Comparison of ENCODE assay signal across 8 cellular contexts in genomic region chr10:47340613-47341170, GRCh38. TPM values are rescaled to one million over a fixed set of nuclear protein-coding genes. Genes with fewer than 3 reads are reported as not detected.
DNase-seq lines count a peak whose midpoint lies in the region; ATAC-seq and TF ChIP-seq lines count a peak whose summit lies in the region.

No MANE protein-coding gene starts in this region.

- H3K36me3 ChIP-seq in BLaER1 treated with 17β-estradiol and CSF1 and Interleukin-3, amounts not matched to agents 10 nM and 100 nM: no peaks in the 10 kb centered on the region
- no peaks in the 10 kb centered on the region for H3K36me3 ChIP-seq in Peyer's patch
- H3K36me3 ChIP-seq in uterus: no peaks in the 10 kb centered on the region

- peak overlapping the region in 6 of 11 experiments; percentile 36 to 66 (median 50); a peak in 9 of 22 replicates for H3K9ac ChIP-seq in BLaER1 treated with 17β-estradiol and CSF1 and Interleukin-3, amounts not matched to agents 10 nM and 100 nM

- peak overlapping the region in 7 of 11 experiments; percentile 36 to 77 (median 61); a peak in 14 of 22 replicates for H3K27ac ChIP-seq in BLaER1 treated with 17β-estradiol and CSF1 and Interleukin-3, amounts not matched to agents 10 nM and 100 nM
- no peak overlapping the region for H3K27ac ChIP-seq in Peyer's patch
- H3K27ac ChIP-seq in uterus: no peak overlapping the region

- H3K27me3 Mint-ChIP-seq in activated T-helper 2 cell treated with anti-CD3 and anti-CD28 coated beads, Interferon-gamma antibody, Interleukin-2, Interleukin-4, amounts not matched to agents 10 μg/mL and 5 μg/mL and 100 μg/mL, durations not matched to agents 14 hours and 24 hours and 36 hours (ENCODE audit: low read depth): peaks cover 26% of the 10 kb centered on the region

- TF ChIP-seq CTCF in Peyer's patch (IDR thresholded peaks at IDR 0.05) (peak; percentile 69 to 95 (median 94)), uterus (IDR thresholded peaks at IDR 0.05) (peak; percentile 65 to 82 (median 68))

- H3K4me1 ChIP-seq in BLaER1 treated with 17β-estradiol and CSF1 and Interleukin-3, amounts not matched to agents 10 nM and 100 nM: peaks cover 9 to 18% (median 13%) of the 10 kb centered on the region in 10 experiments; a peak in 18 of 20 replicates
- H3K4me1 ChIP-seq in Peyer's patch: peaks cover 0 to 4% (median 0%) of the 10 kb centered on the region in 4 donors
- H3K4me1 ChIP-seq in uterus: no peaks in the 10 kb centered on the region

- no peaks in the 10 kb centered on the region for H3K9me3 ChIP-seq in BLaER1 treated with 17β-estradiol and CSF1 and Interleukin-3, amounts not matched to agents 10 nM and 100 nM (replicated peaks in 1 of 11)
- H3K9me3 ChIP-seq in Peyer's patch: no peaks in the 10 kb centered on the region
- H3K9me3 ChIP-seq in uterus: no peaks in the 10 kb centered on the region

- peak; percentile 44 to 87 (median 85) for DNase-seq in Peyer's patch
- DNase-seq in activated T-helper 2 cell treated with anti-CD3 and anti-CD28 coated beads, Interferon-gamma antibody, Interleukin-2, Interleukin-4, amounts not matched to agents 10 μg/mL and 5 μg/mL and 100 μg/mL, durations not matched to agents 14 hours and 24 hours and 36 hours (ENCODE audit: low spot score): peak; percentile 54
- peak; percentile 22 for DNase-seq in glomerular endothelial cell (ENCODE audit: extremely low read depth, low read depth, low spot score)
- DNase-seq in posterior vena cava (ENCODE audit: low spot score): peak; percentile 89
- peak; percentile 37 to 49 for DNase-seq in uterus
- DNase-seq in middle frontal gyrus (ENCODE audit: extremely low spot score, low spot score): no peak

- intact Hi-C loops in activated T-helper 2 cell treated with anti-CD3 and anti-CD28 coated beads, Interferon-gamma antibody, Interleukin-2, Interleukin-4, amounts not matched to agents 10 μg/mL and 5 μg/mL and 100 μg/mL, durations not matched to agents 14 hours and 24 hours and 36 hours (cut with micrococcal nuclease): no loop called here
- intact Hi-C loops in posterior vena cava (cut with DNase I): no loop called here
- intact Hi-C loops in uterus (cut with DNase I; ENCODE audit: low total_unique reads): no loop called here

- TF ChIP-seq POLR2A in Peyer's patch (IDR thresholded peaks at IDR 0.05) (no peak), uterus (IDR thresholded peaks at IDR 0.05) (no peak)

- H3K4me3 ChIP-seq in BLaER1 treated with 17β-estradiol and CSF1 and Interleukin-3, amounts not matched to agents 10 nM and 100 nM: no peak overlapping the region; a peak in 1 of 20 replicates
- H3K4me3 ChIP-seq in Peyer's patch (no peak overlapping the region), uterus (no peak overlapping the region)

- no peak overlapping the region for H3K4me3 Mint-ChIP-seq in activated T-helper 2 cell treated with anti-CD3 and anti-CD28 coated beads, Interferon-gamma antibody, Interleukin-2, Interleukin-4, amounts not matched to agents 10 μg/mL and 5 μg/mL and 100 μg/mL, durations not matched to agents 14 hours and 24 hours and 36 hours (ENCODE audit: low read depth)

- H3K4me1 Mint-ChIP-seq in activated T-helper 2 cell treated with anti-CD3 and anti-CD28 coated beads, Interferon-gamma antibody, Interleukin-2, Interleukin-4, amounts not matched to agents 10 μg/mL and 5 μg/mL and 100 μg/mL, durations not matched to agents 14 hours and 24 hours and 36 hours (ENCODE audit: low read depth): peaks cover 3% of the 10 kb centered on the region

- peak overlapping the region; percentile 34 to 83 (median 63) for H3K4me2 ChIP-seq in BLaER1 treated with 17β-estradiol and CSF1 and Interleukin-3, amounts not matched to agents 10 nM and 100 nM

- no peaks in the 10 kb centered on the region for H4K20me1 ChIP-seq in BLaER1 treated with 17β-estradiol and CSF1 and Interleukin-3, amounts not matched to agents 10 nM and 100 nM

- no peaks in the 10 kb centered on the region for H3K9me3 Mint-ChIP-seq in activated T-helper 2 cell treated with anti-CD3 and anti-CD28 coated beads, Interferon-gamma antibody, Interleukin-2, Interleukin-4, amounts not matched to agents 10 μg/mL and 5 μg/mL and 100 μg/mL, durations not matched to agents 14 hours and 24 hours and 36 hours

- H3K27me3 ChIP-seq in BLaER1 treated with 17β-estradiol and CSF1 and Interleukin-3, amounts not matched to agents 10 nM and 100 nM: no peaks in the 10 kb centered on the region
- H3K27me3 ChIP-seq in Peyer's patch (no peaks in the 10 kb centered on the region), uterus (no peaks in the 10 kb centered on the region)

- no peak overlapping the region for H3K27ac Mint-ChIP-seq in activated T-helper 2 cell treated with anti-CD3 and anti-CD28 coated beads, Interferon-gamma antibody, Interleukin-2, Interleukin-4, amounts not matched to agents 10 μg/mL and 5 μg/mL and 100 μg/mL, durations not matched to agents 14 hours and 24 hours and 36 hours

- peak; percentile 52 for ATAC-seq in GM21529 (IDR thresholded peaks at IDR 0.05; ENCODE audit: unreplicated experiment)

- H3K36me3 Mint-ChIP-seq in activated T-helper 2 cell treated with anti-CD3 and anti-CD28 coated beads, Interferon-gamma antibody, Interleukin-2, Interleukin-4, amounts not matched to agents 10 μg/mL and 5 μg/mL and 100 μg/mL, durations not matched to agents 14 hours and 24 hours and 36 hours (ENCODE audit: low read depth): no peaks in the 10 kb centered on the region

RNA-seq across cellular contexts. Expression of gene RBP3, which starts 7.5 kb away (rescaled TPM):
- total RNA-seq in Peyer's patch (not detected), glomerular endothelial cell (not detected in 2 replicates), posterior vena cava (not detected), uterus (not detected)
- total RNA-seq in activated T-helper 2 cell treated with anti-CD3 and anti-CD28 coated beads, Interferon-gamma antibody, Interleukin-2, Interleukin-4, amounts not matched to agents 10 μg/mL and 5 μg/mL and 100 μg/mL, durations not matched to agents 14 hours and 24 hours and 36 hours: not detected in 2 replicates

RNA-seq across cellular contexts. Expression of gene GDF2, which starts 18.4 kb away (rescaled TPM):
- not detected for total RNA-seq in Peyer's patch
- not detected in 2 replicates for total RNA-seq in activated T-helper 2 cell treated with anti-CD3 and anti-CD28 coated beads, Interferon-gamma antibody, Interleukin-2, Interleukin-4, amounts not matched to agents 10 μg/mL and 5 μg/mL and 100 μg/mL, durations not matched to agents 14 hours and 24 hours and 36 hours
- not detected in 2 replicates for total RNA-seq in glomerular endothelial cell
- total RNA-seq in posterior vena cava: not detected
- not detected for total RNA-seq in uterus

RNA-seq across cellular contexts. Expression of gene GDF10, which starts 40.7 kb away (rescaled TPM):
- total RNA-seq in Peyer's patch (under 1 TPM in 1 of 4 donors, not detected in 3; 0.35 TPM), glomerular endothelial cell (not detected in 2 replicates), posterior vena cava (10 to 100 TPM in 1 of 2 donors, 1 to 10 TPM in 1; 1.5 to 18.6 TPM), uterus (1 to 10 TPM in 2 of 4 donors, not detected in 2; 4.6 to 6.4 TPM)
- 0.11 and 0.25 TPM in 2 replicates for total RNA-seq in activated T-helper 2 cell treated with anti-CD3 and anti-CD28 coated beads, Interferon-gamma antibody, Interleukin-2, Interleukin-4, amounts not matched to agents 10 μg/mL and 5 μg/mL and 100 μg/mL, durations not matched to agents 14 hours and 24 hours and 36 hours

RNA-seq across cellular contexts. Expression of gene ZNF488, which starts 43.4 kb away (rescaled TPM):
- total RNA-seq in Peyer's patch (10 to 100 TPM in 3 of 4 donors, 1 to 10 TPM in 1; 4.1 to 23.5 (median 16.1) TPM), glomerular endothelial cell (not detected in 2 replicates), posterior vena cava (not detected), uterus (under 1 TPM in 2 of 4 donors, not detected in 2; 0.21 TPM)
- 1.4 and 1.7 TPM in 2 replicates for total RNA-seq in activated T-helper 2 cell treated with anti-CD3 and anti-CD28 coated beads, Interferon-gamma antibody, Interleukin-2, Interleukin-4, amounts not matched to agents 10 μg/mL and 5 μg/mL and 100 μg/mL, durations not matched to agents 14 hours and 24 hours and 36 hours

Comparison
In these comparisons a context has a peak if more than half of its experiments do, and no peak if none do; other contexts are left out.
1. H3K27ac ChIP-seq: peak in BLaER1 treated with 17β-estradiol and CSF1 and Interleukin-3, amounts not matched to agents 10 nM and 100 nM (7 of 11); none in Peyer's patch (0 of 4) and uterus (0 of 2).